Comparison of ENCODE assay signal across 8 cellular contexts in the genomic region with DNA sequence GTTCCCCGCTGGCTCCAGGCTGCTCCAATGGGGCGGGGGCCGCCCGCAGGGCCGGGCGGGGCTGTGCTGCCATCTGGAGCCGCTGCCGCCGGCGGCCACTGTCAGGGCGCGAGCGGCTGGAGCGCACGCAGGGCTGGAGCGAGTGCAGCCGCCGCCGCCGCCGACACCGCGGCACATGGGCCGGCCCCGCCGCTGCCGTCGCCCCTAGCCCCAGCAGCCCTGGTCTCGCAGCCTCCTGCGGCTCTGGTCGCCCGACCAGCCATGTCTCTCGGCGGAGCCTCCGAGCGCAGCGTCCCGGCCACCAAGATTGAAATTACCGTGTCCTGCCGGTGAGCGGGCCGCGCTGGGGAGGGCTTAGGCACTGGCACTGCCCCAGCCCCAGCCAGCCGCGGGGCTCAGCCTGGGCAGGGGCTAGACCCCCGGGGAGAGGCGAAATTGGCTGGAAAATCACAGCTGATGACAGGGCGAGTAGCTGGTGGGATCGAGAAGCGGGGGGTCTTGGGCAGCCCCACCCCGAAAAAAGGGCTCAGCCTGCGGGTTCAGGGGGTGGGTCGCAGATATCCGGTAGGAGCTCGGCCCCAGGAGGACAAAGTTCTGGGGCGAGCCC. TPM values are rescaled to one million over a fixed set of nuclear protein-coding genes. Genes with fewer than 3 reads are reported as not detected.
A peak's percentile ranks its signal among the peaks of the same experiment; 100 is the strongest.
DNase-seq lines count a peak whose midpoint lies in the region; ATAC-seq and TF ChIP-seq lines count a peak whose summit lies in the region.

A gene with protein sequence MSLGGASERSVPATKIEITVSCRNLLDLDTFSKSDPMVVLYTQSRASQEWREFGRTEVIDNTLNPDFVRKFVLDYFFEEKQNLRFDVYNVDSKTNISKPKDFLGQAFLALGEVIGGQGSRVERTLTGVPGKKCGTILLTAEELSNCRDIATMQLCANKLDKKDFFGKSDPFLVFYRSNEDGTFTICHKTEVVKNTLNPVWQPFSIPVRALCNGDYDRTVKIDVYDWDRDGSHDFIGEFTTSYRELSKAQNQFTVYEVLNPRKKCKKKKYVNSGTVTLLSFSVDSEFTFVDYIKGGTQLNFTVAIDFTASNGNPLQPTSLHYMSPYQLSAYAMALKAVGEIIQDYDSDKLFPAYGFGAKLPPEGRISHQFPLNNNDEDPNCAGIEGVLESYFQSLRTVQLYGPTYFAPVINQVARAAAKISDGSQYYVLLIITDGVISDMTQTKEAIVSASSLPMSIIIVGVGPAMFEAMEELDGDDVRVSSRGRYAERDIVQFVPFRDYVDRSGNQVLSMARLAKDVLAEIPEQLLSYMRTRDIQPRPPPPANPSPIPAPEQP (plus strand): TSS at position 98 of the 607 bp plus-strand sequence. CDS start 164 bp downstream, at position 262.

- TF ChIP-seq CTCF in Caco-2 (IDR thresholded peaks at IDR 0.05; ENCODE audit: insufficient read depth in 1 of 2, low read depth in 1 of 2, low read length in 1 of 2, severe bottlenecking in 1 of 2, unreplicated experiment in 1 of 2) (no peak), fibroblast of the aortic adventitia (IDR thresholded peaks at IDR 0.05; ENCODE audit: insufficient read depth, low read length) (no peak), osteocyte (IDR thresholded peaks at IDR 0.05) (no peak)

- intact Hi-C loops in Caco-2 (cut with micrococcal nuclease; ENCODE audit: unreplicated experiment) = loop anchor here (10.0 kb wide), 1 partner anchor 199 kb away; no protein-coding TSS in a partner anchor

- H3K9me3 Mint-ChIP-seq in Caco-2 (ENCODE audit: unreplicated experiment) (no peaks in the 10 kb centered on the region), T-cell (peaks cover 0 to 4% (median 0%) of the 10 kb centered on the region in 3 donors), osteocyte (ENCODE audit: unreplicated experiment) (no peaks in the 10 kb centered on the region)

- H3K4me3 Mint-ChIP-seq in Caco-2 (ENCODE audit: unreplicated experiment) (peak within 1 kb of the TSS; percentile 78), T-cell (peak within 1 kb of the TSS; percentile 53 to 63 (median 60)), osteocyte (ENCODE audit: unreplicated experiment) (peak within 1 kb of the TSS; percentile 62)

- H3K4me3 ChIP-seq in Caco-2 (ENCODE audit: low read depth, low read length) (peak within 1 kb of the TSS; percentile 53), fibroblast of the aortic adventitia (ENCODE audit: low read depth, low read length) (peak within 1 kb of the TSS; percentile 42)

- H3K4me1 Mint-ChIP-seq in Caco-2 (ENCODE audit: low read depth, unreplicated experiment) = no peaks in the 10 kb centered on the region
- H3K4me1 Mint-ChIP-seq in T-cell = peaks cover 10 to 22% (median 13%) of the 10 kb centered on the region in 3 donors
- H3K4me1 Mint-ChIP-seq in osteocyte (ENCODE audit: unreplicated experiment) = peaks cover 14% of the 10 kb centered on the region

- BruUV-seq in Caco-2 (replicated peaks; lab: Mats Ljungman, UMichigan) = no TSS peak

- H3K9me3 ChIP-seq in Caco-2 = no peaks in the 10 kb centered on the region

- H3K36me3 Mint-ChIP-seq in Caco-2 (ENCODE audit: insufficient read depth, unreplicated experiment) (no peaks in the 10 kb centered on the region), T-cell (peaks cover 40% of the 10 kb centered on the region), osteocyte (ENCODE audit: unreplicated experiment) (peaks cover 5% of the 10 kb centered on the region)

- H3K27me3 ChIP-seq in Caco-2 (replicated peaks; ENCODE audit: control insufficient read depth, insufficient read depth, low read length) = no peaks in the 10 kb centered on the region; the same call in 1 of the 2 replicates

- CTCF ChIA-PET in Caco-2 (lab: Charles Lee) (no interaction called here), T-cell (lab: Charles Lee) (no interaction called here)

- H3K27ac Mint-ChIP-seq in Caco-2 (ENCODE audit: unreplicated experiment) (no peak within 1 kb of the TSS), T-cell (no peak within 1 kb of the TSS), osteocyte (ENCODE audit: unreplicated experiment) (no peak within 1 kb of the TSS)

- peak in 1 of 2 experiments; percentile 34 for DNase-seq in Caco-2
- DNase-seq in T-cell = no peak
- no peak for DNase-seq in fibroblast of the aortic adventitia (ENCODE audit: low read depth)
- no peak for DNase-seq in osteocyte (ENCODE audit: extremely low spot score, unreplicated experiment)
- no peak for DNase-seq in T-helper 9 cell
- no peak for DNase-seq in stimulated activated CD4-positive, alpha-beta T cell treated with anti-CD3 and anti-CD28 coated beads, Interleukin-15, amount 100 ng/mL, for 24 hours

- H3K4me1 ChIP-seq in Caco-2 = 0 out of 2 replicates have a peak, but pooled peaks cover 5% of the 10 kb centered on the region

- POLR2A ChIA-PET in Caco-2 (lab: Charles Lee) (no interaction called here), T-cell (lab: Charles Lee) (no interaction called here)

- ATAC-seq in T-cell (replicated peaks in 1 of 4) (peak; percentile 18 to 38 (median 30)), GM21367 (IDR thresholded peaks at IDR 0.05; ENCODE audit: unreplicated experiment) (no peak), HG02973 (IDR thresholded peaks at IDR 0.05; ENCODE audit: unreplicated experiment) (no peak)

- H3K27me3 Mint-ChIP-seq in Caco-2 (ENCODE audit: insufficient read depth, unreplicated experiment) (peaks cover 15% of the 10 kb centered on the region), T-cell (peaks cover 14 to 29% of the 10 kb centered on the region in 2 donors), osteocyte (ENCODE audit: unreplicated experiment) (peaks cover 24% of the 10 kb centered on the region)

- H3K36me3 ChIP-seq in Caco-2 (ENCODE audit: control insufficient read depth, insufficient read depth, low read length) = no peaks in the 10 kb centered on the region

RNA-seq across cellular contexts. Expression of the gene that starts here (rescaled TPM):
- not detected in 2 replicates for total RNA-seq in Caco-2 (2022)
- 1 to 10 TPM in 1 of 5 donors, under 1 TPM in 3, not detected in 1; 0.19 to 1.5 (median 0.24) TPM for total RNA-seq in T-cell
- total RNA-seq in fibroblast of the aortic adventitia (ENCODE audit: low replicate concordance) = not detected in 2 replicates
- total RNA-seq in osteocyte = 0.26 TPM in 1 of 2 replicates, not detected in the other

Comparison
In these comparisons a context has a peak if more than half of its experiments do, and no peak if none do; other contexts are left out.
1. ATAC-seq: peak in T-cell (4 of 4); none in GM21367 (single experiment) and HG02973 (single experiment).
2. Peak in every context shown above with its lines, with median percentiles within 50 percentile points of each other: H3K4me3 Mint-ChIP-seq.